ENCODE assay signal across 8 cellular contexts in genomic region chr4:55853484-55854046, GRCh38. TPM values are rescaled to one million over a fixed set of nuclear protein-coding genes. Genes with fewer than 3 reads are reported as not detected.
A peak's percentile ranks its signal among the peaks of the same experiment; 100 is the strongest.
DNase-seq lines count a peak whose midpoint lies in the region; ATAC-seq and TF ChIP-seq lines count a peak whose summit lies in the region.

EXOC1 (plus strand) TSS chr4:55853648; CDS start chr4:55858324, 4,676 bp downstream.

- H3K27ac ChIP-seq in angular gyrus (ENCODE audit: low read depth, low read length) (peak within 1 kb of the TSS; percentile 54), prostate gland (peak within 1 kb of the TSS; percentile 30 to 49), urinary bladder (ENCODE audit: low read depth) (peak within 1 kb of the TSS; percentile 77)

- intact Hi-C loops in left ventricle myocardium superior (cut with micrococcal nuclease), result no loop called here
- intact Hi-C loops in prostate gland (cut with DNase I), result loop anchor here (10.0 kb wide), 2 partner anchors 309 to 509 kb away; partner anchors contain the start of genes CLOCK and SRD5A3

- under 1% methylated on average over 47 of the region's 50 CpGs for WGBS in prostate gland
- under 1% methylated on average over 50 of the region's 50 CpGs for WGBS in urinary bladder

- H3K9me3 ChIP-seq in prostate gland, result no peaks in the 10 kb centered on the region

- H3K4me3 ChIP-seq in prostate gland (peak within 1 kb of the TSS; percentile 64 to 89), urinary bladder (ENCODE audit: low read depth, low read length) (peak within 1 kb of the TSS; percentile 88)

- DNase-seq in NCI-H187 (lab: John Stamatoyannopoulos, UW) (peak; percentile 98), T-helper 2 cell (peak; percentile 92 to 98 (median 95)), left ventricle myocardium superior (peak; percentile 100), prostate gland (ENCODE audit: low spot score) (peak; percentile 96)

- H3K36me3 ChIP-seq in prostate gland, result no peaks in the 10 kb centered on the region
- no peaks in the 10 kb centered on the region for H3K36me3 ChIP-seq in urinary bladder (ENCODE audit: insufficient read depth)

- no peaks in the 10 kb centered on the region for H3K4me1 ChIP-seq in prostate gland (replicated peaks)
- H3K4me1 ChIP-seq in urinary bladder (ENCODE audit: insufficient read depth), result no peaks in the 10 kb centered on the region

- ATAC-seq in GM18498 (IDR thresholded peaks at IDR 0.05; ENCODE audit: unreplicated experiment) (peak; percentile 99), HG02938 (IDR thresholded peaks at IDR 0.05; ENCODE audit: unreplicated experiment) (peak; percentile 98), left ventricle myocardium superior (peak; percentile 100)

- peak in 1 of 4 experiments; percentile 22 for TF ChIP-seq CTCF in prostate gland (IDR thresholded peaks at IDR 0.05)

- no peaks in the 10 kb centered on the region for H3K27me3 ChIP-seq in prostate gland (replicated peaks; ENCODE audit: insufficient read depth)

- TF ChIP-seq POLR2A in prostate gland (IDR thresholded peaks at IDR 0.05), result peak; percentile 35

RNA-seq across cellular contexts. Expression of gene EXOC1, which starts in this region (rescaled TPM):
- total RNA-seq in left ventricle myocardium superior (18.7 TPM), prostate gland (10 to 100 TPM; 24.8 to 39.4 TPM), urinary bladder (70.6 TPM)
- 16.2 TPM for polyA plus RNA-seq in urinary bladder

Comparison
In these comparisons a context has a peak if more than half of its experiments do, and no peak if none do; other contexts are left out.
1. Peak in every context shown above with its lines: DNase-seq, ATAC-seq, H3K4me3 ChIP-seq and H3K27ac ChIP-seq.